ENCODE assay signal across 1 cellular context in the genomic region with DNA sequence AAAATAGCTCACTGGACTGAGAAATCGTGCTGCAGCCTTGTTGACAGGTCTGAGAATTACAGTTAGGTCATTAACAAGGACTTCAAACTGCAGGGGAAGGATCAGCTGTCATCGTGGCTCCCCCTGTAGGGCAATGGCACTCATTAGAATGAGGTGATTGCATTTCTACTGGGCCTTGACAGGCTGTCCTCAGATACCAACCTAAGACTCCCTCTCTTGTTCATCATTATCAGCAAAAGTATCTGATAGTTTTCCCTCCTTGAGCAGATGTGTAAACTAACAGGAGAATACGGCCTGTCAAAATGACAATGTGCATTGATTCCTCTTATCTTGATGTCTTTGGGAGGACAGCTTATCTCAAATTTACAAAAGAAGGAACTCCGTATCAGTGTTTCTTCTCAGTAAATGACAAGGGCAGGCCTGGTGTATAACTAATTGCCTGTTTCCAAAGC.
TF ChIP-seq lines count a peak whose summit lies in the region.

No MANE protein-coding gene starts in this region.

TF ChIP-seq in HepG2, 621 proteins besides CTCF, POLR2A, EP300 and RAD21 (continued from another document):
- TF ChIP-seq, protein P1, sequence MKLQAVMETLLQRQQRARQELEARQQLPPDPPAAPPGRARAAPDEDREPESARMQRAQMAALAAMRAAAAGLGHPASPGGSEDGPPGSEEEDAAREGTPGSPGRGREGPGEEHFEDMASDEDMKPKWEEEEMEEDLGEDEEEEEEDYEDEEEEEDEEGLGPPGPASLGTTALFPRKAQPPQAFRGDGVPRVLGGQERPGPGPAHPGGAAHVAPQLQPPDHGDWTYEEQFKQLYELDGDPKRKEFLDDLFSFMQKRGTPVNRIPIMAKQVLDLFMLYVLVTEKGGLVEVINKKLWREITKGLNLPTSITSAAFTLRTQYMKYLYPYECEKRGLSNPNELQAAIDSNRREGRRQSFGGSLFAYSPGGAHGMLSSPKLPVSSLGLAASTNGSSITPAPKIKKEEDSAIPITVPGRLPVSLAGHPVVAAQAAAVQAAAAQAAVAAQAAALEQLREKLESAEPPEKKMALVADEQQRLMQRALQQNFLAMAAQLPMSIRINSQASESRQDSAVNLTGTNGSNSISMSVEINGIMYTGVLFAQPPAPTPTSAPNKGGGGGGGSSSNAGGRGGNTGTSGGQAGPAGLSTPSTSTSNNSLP (IDR thresholded peaks at IDR 0.05; ENCODE audit: low read depth, low read length) = peak; percentile 51; the same call in 1 of the 2 replicates
- TF ChIP-seq SRY (CRISPR knock-in tag; IDR thresholded peaks at IDR 0.05) (no peak), MIXL1 (CRISPR knock-in tag; IDR thresholded peaks at IDR 0.05) (peak; percentile 73; the same call in 1 of the 2 replicates), SALL1 (CRISPR knock-in tag; IDR thresholded peaks at IDR 0.05) (0 out of 2 replicates have a peak, but pooled peaks have one; percentile 18), SMAD3 (CRISPR knock-in tag; IDR thresholded peaks at IDR 0.05) (no peak), SSRP1 (CRISPR knock-in tag; IDR thresholded peaks at IDR 0.05) (no peak), HNRNPL (IDR thresholded peaks at IDR 0.05; ENCODE audit: low read depth, low read length) (no peak), HDAC2 (CRISPR knock-in tag; IDR thresholded peaks at IDR 0.05) (no peak), TBX3 (IDR thresholded peaks at IDR 0.05; ENCODE audit: borderline replicate concordance) (no peak), KDM3A (CRISPR knock-in tag; IDR thresholded peaks at IDR 0.05; ENCODE audit: low read depth) (no peak), EED (CRISPR knock-in tag; IDR thresholded peaks at IDR 0.05) (no peak), ZNF367 (CRISPR knock-in tag; IDR thresholded peaks at IDR 0.05; ENCODE audit: borderline replicate concordance) (no peak), XRCC5 (optimal IDR thresholded peaks at IDR 0.05; ENCODE audit: low read length) (peak; percentile 47), ZNF891 (CRISPR knock-in tag; IDR thresholded peaks at IDR 0.05) (no peak), GTF2F1 (IDR thresholded peaks at IDR 0.05; ENCODE audit: low read length) (no peak), ZSCAN20 (CRISPR knock-in tag; IDR thresholded peaks at IDR 0.05; ENCODE audit: borderline replicate concordance) (no peak), SMC3 (IDR thresholded peaks at IDR 0.05; ENCODE audit: low read length) (peak; percentile 75), ZFX (CRISPR knock-in tag; IDR thresholded peaks at IDR 0.05; ENCODE audit: low read depth) (0 out of 2 replicates have a peak, but pooled peaks have one; percentile 29)
- TF ChIP-seq, protein P2, sequence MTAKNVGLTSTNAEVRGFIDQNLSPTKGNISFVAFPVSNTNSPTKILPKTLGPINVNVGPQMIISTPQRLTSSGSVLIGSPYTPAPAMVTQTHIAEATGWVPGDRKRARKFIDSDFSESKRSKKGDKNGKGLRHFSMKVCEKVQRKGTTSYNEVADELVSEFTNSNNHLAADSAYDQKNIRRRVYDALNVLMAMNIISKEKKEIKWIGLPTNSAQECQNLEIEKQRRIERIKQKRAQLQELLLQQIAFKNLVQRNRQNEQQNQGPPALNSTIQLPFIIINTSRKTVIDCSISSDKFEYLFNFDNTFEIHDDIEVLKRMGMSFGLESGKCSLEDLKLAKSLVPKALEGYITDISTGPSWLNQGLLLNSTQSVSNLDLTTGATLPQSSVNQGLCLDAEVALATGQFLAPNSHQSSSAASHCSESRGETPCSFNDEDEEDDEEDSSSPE (CRISPR knock-in tag; IDR thresholded peaks at IDR 0.05) = no peak
- TF ChIP-seq, protein P3, sequence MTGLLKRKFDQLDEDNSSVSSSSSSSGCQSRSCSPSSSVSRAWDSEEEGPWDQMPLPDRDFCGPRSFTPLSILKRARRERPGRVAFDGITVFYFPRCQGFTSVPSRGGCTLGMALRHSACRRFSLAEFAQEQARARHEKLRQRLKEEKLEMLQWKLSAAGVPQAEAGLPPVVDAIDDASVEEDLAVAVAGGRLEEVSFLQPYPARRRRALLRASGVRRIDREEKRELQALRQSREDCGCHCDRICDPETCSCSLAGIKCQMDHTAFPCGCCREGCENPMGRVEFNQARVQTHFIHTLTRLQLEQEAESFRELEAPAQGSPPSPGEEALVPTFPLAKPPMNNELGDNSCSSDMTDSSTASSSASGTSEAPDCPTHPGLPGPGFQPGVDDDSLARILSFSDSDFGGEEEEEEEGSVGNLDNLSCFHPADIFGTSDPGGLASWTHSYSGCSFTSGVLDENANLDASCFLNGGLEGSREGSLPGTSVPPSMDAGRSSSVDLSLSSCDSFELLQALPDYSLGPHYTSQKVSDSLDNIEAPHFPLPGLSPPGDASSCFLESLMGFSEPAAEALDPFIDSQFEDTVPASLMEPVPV (CRISPR knock-in tag; IDR thresholded peaks at IDR 0.05) = no peak
TF ChIP-seq in HepG2: peak in this region for 11.
